Comparison of ENCODE assay signal across 9 cellular contexts in the genomic region with DNA sequence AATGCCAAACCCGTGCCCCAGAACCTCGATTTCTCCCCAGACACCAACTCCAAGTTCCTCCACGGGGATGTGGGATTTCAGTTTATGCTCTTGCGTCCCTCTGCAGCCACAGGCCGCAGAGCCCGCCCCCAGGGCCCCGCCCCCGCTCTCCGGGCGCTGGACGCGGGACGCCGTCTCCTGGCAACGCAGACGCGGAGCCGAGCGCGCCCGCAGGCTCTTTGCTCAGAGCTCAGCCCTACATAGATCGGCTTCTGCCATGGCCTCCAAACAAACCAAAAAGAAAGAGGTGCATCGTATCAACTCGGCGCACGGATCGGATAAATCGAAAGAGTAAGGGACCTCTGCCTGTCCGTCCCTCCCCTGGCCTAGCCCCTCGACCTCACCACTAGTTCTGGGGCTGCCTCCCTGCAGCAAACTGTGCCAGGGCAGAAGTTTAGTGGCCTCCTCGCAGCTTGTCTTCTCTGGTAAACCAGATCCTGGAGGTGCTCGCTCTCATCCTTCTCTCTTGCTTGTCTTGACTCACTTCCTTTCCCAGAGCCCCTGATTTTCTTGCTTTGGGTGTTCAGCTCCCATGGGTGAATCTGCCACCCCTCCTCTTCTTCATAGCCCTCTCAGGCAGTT. TPM values are rescaled to one million over a fixed set of nuclear protein-coding genes. Genes with fewer than 3 reads are reported as not detected.
DNase-seq lines count a peak whose midpoint lies in the region; ATAC-seq, FAIRE-seq and TF ChIP-seq lines count a peak whose summit lies in the region.
"Had no signal": no experiment of that assay in that cellular context is flagged by ENCODE, and none has a peak within 500 bp of the region (broad histone marks: within the 10 kb centered on the region; RNA-seq: fewer than 3 reads in every experiment).

Gene ADGB, plus strand, starts transcription at position 188 of the 621 bp plus-strand sequence. Its CDS starts 69 bp downstream, at position 257.

- ATAC-seq in HG03354 (IDR thresholded peaks at IDR 0.05; ENCODE audit: poor library complexity, severe bottlenecking, unreplicated experiment) (peak; percentile 55), GM18858 (IDR thresholded peaks at IDR 0.05; ENCODE audit: unreplicated experiment) (no peak)

- no peaks in the 10 kb centered on the region for H3K36me3 ChIP-seq in BE2C

- H3K9me3 ChIP-seq in BE2C = no peaks in the 10 kb centered on the region

- no peaks in the 10 kb centered on the region for H3K4me1 ChIP-seq in BE2C

- FAIRE-seq in urothelium cell line (lab: Jason Lieb, UNC) = no peak

- no peak for TF ChIP-seq CTCF in BE2C (IDR thresholded peaks at IDR 0.05; ENCODE audit: low read depth, low read length)

- H3K4me3 ChIP-seq in BE2C (ENCODE audit: low read depth, low read length) = peak within 1 kb of the TSS; percentile 45

- peaks cover 12% of the 10 kb centered on the region for H3K27me3 ChIP-seq in BE2C

- DNase-seq in BE2C = peak; percentile 80
- peak; percentile 6 for DNase-seq in SW480 (ENCODE audit: low spot score)
- peak; percentile 49 for DNase-seq in fibroblast of gingiva (ENCODE audit: low read depth)
- peak; percentile 43 for DNase-seq in mucosa of gallbladder (ENCODE audit: low spot score)
- DNase-seq in urothelium cell line (ENCODE audit: low spot score) = peak; percentile 69
- no peak for DNase-seq in NCI-H446 treated with DMSO at 0.1 percent for 48 hours (lab: John Stamatoyannopoulos, UW)

RNA-seq across cellular contexts. Expression of gene ADGB, which starts in this region (rescaled TPM):
- polyA plus RNA-seq in BE2C (2012; ENCODE audit: insufficient read depth, insufficient read length, low read depth) = not detected
- not detected for total RNA-seq in mucosa of gallbladder
- total RNA-seq: dermis microvascular lymphatic vessel endothelial cell had no signal

Comparison
In these comparisons a context has a peak if more than half of its experiments do, and no peak if none do; other contexts are left out.
1. Peak in DNase-seq in mucosa of gallbladder; RNA of the gene not detected or under 1 TPM.